ENCODE assay signal across 8 cellular contexts in the genomic region with DNA sequence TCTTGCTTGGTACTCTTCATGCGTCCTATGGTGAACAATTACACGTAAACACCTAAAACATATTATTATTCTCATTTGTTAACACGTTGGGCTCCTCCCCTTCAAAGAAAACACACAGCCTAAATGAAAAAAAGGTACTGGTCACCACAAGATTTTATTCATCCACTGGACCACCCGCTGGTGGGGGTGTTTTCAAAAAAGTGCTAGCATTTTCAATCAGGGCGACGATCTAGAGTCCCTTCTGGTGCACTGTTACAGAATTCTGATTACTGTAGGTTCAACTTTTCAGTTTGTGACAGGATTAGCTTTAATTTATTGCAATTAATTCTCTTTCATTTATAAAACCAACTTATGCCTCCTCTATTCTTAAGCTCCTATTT. TPM values are rescaled to one million over a fixed set of nuclear protein-coding genes. Genes with fewer than 3 reads are reported as not detected.
DNase-seq lines count a peak whose midpoint lies in the region; ATAC-seq and TF ChIP-seq lines count a peak whose summit lies in the region.

No MANE protein-coding gene starts in this region.

- H3K27ac ChIP-seq in C4-2B (peak overlapping the region; percentile 85), KMS-11 (peak overlapping the region; percentile 85), right lobe of liver (peak overlapping the region; percentile 76 to 80 (median 79)), tibial nerve (peak overlapping the region; percentile 80 to 92 (median 89))

- H3K4me3 ChIP-seq in KMS-11 (IDR thresholded peaks at IDR 0.05; ENCODE audit: insufficient read depth, low read depth, low read length): no peak overlapping the region
- peak overlapping the region; percentile 98 for H3K4me3 ChIP-seq in astrocyte of the spinal cord (ENCODE audit: low read depth, low read length)
- H3K4me3 ChIP-seq in right lobe of liver: peak overlapping the region; percentile 64 to 74 (median 68)
- H3K4me3 ChIP-seq in tibial nerve: peak overlapping the region; percentile 60 to 74 (median 68)

- DNase-seq in astrocyte of the spinal cord (ENCODE audit: low read depth, low spot score) (no peak), right lobe of liver (no peak), tibial nerve (ENCODE audit: low spot score in 2 of 2) (no peak), NCI-H1092 treated with DMSO at 0.1 percent for 48 hours (lab: John Stamatoyannopoulos, UW) (no peak)
- DNase-seq in stimulated activated naive CD4-positive, alpha-beta T cell (lab: John Stamatoyannopoulos, UW): no peak

- WGBS in right lobe of liver (ENCODE audit: insufficient coverage, low coverage, low lambda C conversion rate, missing lambda C conversion rate): 0% methylated on average over 6 of the region's 6 CpGs
- 0 to 1% methylated on average over 6 of the region's 6 CpGs for WGBS in tibial nerve, 2 donors

- H3K27me3 ChIP-seq in KMS-11 (ENCODE audit: insufficient read depth, low read depth): no peaks in the 10 kb centered on the region
- no peaks in the 10 kb centered on the region for H3K27me3 ChIP-seq in right lobe of liver
- no peaks in the 10 kb centered on the region for H3K27me3 ChIP-seq in tibial nerve

- intact Hi-C loops in right lobe of liver (cut with DNase I): no loop called here

- H3K9ac ChIP-seq in KMS-11: peak overlapping the region; percentile 97

- H3K9me3 ChIP-seq in right lobe of liver: no peaks in the 10 kb centered on the region
- H3K9me3 ChIP-seq in tibial nerve: no peaks in the 10 kb centered on the region

- ATAC-seq in GM21381 (IDR thresholded peaks at IDR 0.05; ENCODE audit: unreplicated experiment) (peak; percentile 11), right lobe of liver (peak; percentile 17 to 50 (median 33))

- H2AFZ ChIP-seq in KMS-11 (ENCODE audit: low read depth): peak overlapping the region; percentile 74

- TF ChIP-seq CTCF in C4-2B (conservative IDR thresholded peaks at IDR 0.05) (no peak), KMS-11 (conservative IDR thresholded peaks at IDR 0.05; ENCODE audit: low read depth, low read length) (no peak), astrocyte of the spinal cord (IDR thresholded peaks at IDR 0.05; ENCODE audit: low read depth, low read length) (no peak), right lobe of liver (IDR thresholded peaks at IDR 0.05) (no peak), tibial nerve (IDR thresholded peaks at IDR 0.05) (no peak)

- no peak for TF ChIP-seq EP300 in tibial nerve (IDR thresholded peaks at IDR 0.05)

- H3K79me2 ChIP-seq in KMS-11 (ENCODE audit: insufficient read depth, low read depth): peaks cover 22% of the 10 kb centered on the region

- H4K20me1 ChIP-seq in KMS-11 (ENCODE audit: insufficient read depth): no peaks in the 10 kb centered on the region

- H3K4me1 ChIP-seq in KMS-11 (ENCODE audit: low read depth, poor library complexity, severe bottlenecking): peaks cover 16% of the 10 kb centered on the region
- H3K4me1 ChIP-seq in right lobe of liver: peaks cover 0 to 15% (median 0%) of the 10 kb centered on the region in 4 donors
- H3K4me1 ChIP-seq in tibial nerve: peaks cover 0 to 28% (median 6%) of the 10 kb centered on the region in 4 donors

- H3K4me2 ChIP-seq in KMS-11: peak overlapping the region; percentile 95

- no peak for TF ChIP-seq POLR2A in right lobe of liver (IDR thresholded peaks at IDR 0.05)
- no peak for TF ChIP-seq POLR2A in tibial nerve (IDR thresholded peaks at IDR 0.05)

- H3K36me3 ChIP-seq in KMS-11 (ENCODE audit: insufficient read depth) (no peaks in the 10 kb centered on the region), right lobe of liver (peaks cover 0 to 13% (median 0%) of the 10 kb centered on the region in 4 donors), tibial nerve (peaks cover 0 to 19% (median 0%) of the 10 kb centered on the region in 3 donors)

- in situ Hi-C loops in astrocyte of the spinal cord (cut with HindIII; ENCODE audit: low sequenced_read_pairs): no loop called here

RNA-seq across cellular contexts. Expression of gene MAGOHB, which starts 0.5 kb away (rescaled TPM):
- total RNA-seq in right lobe of liver (10 to 100 TPM in 1 of 6 experiments, 1 to 10 TPM in 5; 6.6 to 11.8 (median 9.6) TPM), tibial nerve (10 to 100 TPM in 3 of 4 donors, 1 to 10 TPM in 1; 6.5 to 24.5 (median 17.1) TPM)
